ENCODE assay signal across 8 cellular contexts in genomic region chr15:31870336-31871158, GRCh38. TPM values are rescaled to one million over a fixed set of nuclear protein-coding genes. Genes with fewer than 3 reads are reported as not detected.
A peak's percentile ranks its signal among the peaks of the same experiment; 100 is the strongest.
DNase-seq lines count a peak whose midpoint lies in the region; ATAC-seq, FAIRE-seq and TF ChIP-seq lines count a peak whose summit lies in the region.

OTUD7A (minus strand) TSS chr15:31870673.

- H3K4me1 Mint-ChIP-seq in activated T-helper 17 cell treated with anti-CD3 and anti-CD28 coated beads, Interleukin-2, amount 50 U/mL, for 72 hours = peaks cover 6% of the 10 kb centered on the region
- peaks cover 7 to 11% of the 10 kb centered on the region in 2 donors for H3K4me1 Mint-ChIP-seq in natural killer cell treated with Interleukin-12 subunit alpha and Interleukin-12 subunit beta and Interleukin-15 and Interleukin-18, amount 100 ng/mL, for 72 hours (ENCODE audit: low read depth in 2 of 2)
- peaks cover 5 to 12% of the 10 kb centered on the region in 2 donors for H3K4me1 Mint-ChIP-seq in stimulated activated naive B cell treated with anti-CD40 and anti-IgM and Interleukin-4, amounts not matched to agents 10 μg/mL and 1 μg/mL and 100 μg/mL, for 72 hours

- TF ChIP-seq CTCF in fibroblast of pulmonary artery (IDR thresholded peaks at IDR 0.05; ENCODE audit: low read length, missing control alignments) = no peak

- peak; percentile 19 for DNase-seq in DMS153 (lab: John Stamatoyannopoulos, UW)
- peak; percentile 45 for DNase-seq in KG1 (lab: John Stamatoyannopoulos, UW)
- DNase-seq in RCC 7860 (ENCODE audit: low spot score) = peak; percentile 32
- DNase-seq in fibroblast of pulmonary artery (ENCODE audit: low read depth) = peak; percentile 74
- DNase-seq in natural killer cell treated with Interleukin-12 subunit alpha and Interleukin-12 subunit beta and Interleukin-15 and Interleukin-18, amount 100 ng/mL, for 72 hours (ENCODE audit: low spot score) = peak; percentile 89
- peak; percentile 74 for DNase-seq in stimulated activated naive B cell treated with anti-CD40 and anti-IgM and Interleukin-4, amounts not matched to agents 10 μg/mL and 1 μg/mL and 100 μg/mL, for 72 hours

- peak within 1 kb of the TSS; percentile 84 for H3K27ac Mint-ChIP-seq in activated T-helper 17 cell treated with anti-CD3 and anti-CD28 coated beads, Interleukin-2, amount 50 U/mL, for 72 hours
- peak within 1 kb of the TSS; percentile 47 to 52 for H3K27ac Mint-ChIP-seq in natural killer cell treated with Interleukin-12 subunit alpha and Interleukin-12 subunit beta and Interleukin-15 and Interleukin-18, amount 100 ng/mL, for 72 hours
- H3K27ac Mint-ChIP-seq in stimulated activated naive B cell treated with anti-CD40 and anti-IgM and Interleukin-4, amounts not matched to agents 10 μg/mL and 1 μg/mL and 100 μg/mL, for 72 hours = peak within 1 kb of the TSS; percentile 77

- H3K9me3 Mint-ChIP-seq in activated T-helper 17 cell treated with anti-CD3 and anti-CD28 coated beads, Interleukin-2, amount 50 U/mL, for 72 hours = no peaks in the 10 kb centered on the region
- no peaks in the 10 kb centered on the region for H3K9me3 Mint-ChIP-seq in natural killer cell treated with Interleukin-12 subunit alpha and Interleukin-12 subunit beta and Interleukin-15 and Interleukin-18, amount 100 ng/mL, for 72 hours
- peaks cover 1 to 3% of the 10 kb centered on the region in 2 donors for H3K9me3 Mint-ChIP-seq in stimulated activated naive B cell treated with anti-CD40 and anti-IgM and Interleukin-4, amounts not matched to agents 10 μg/mL and 1 μg/mL and 100 μg/mL, for 72 hours

- peak within 1 kb of the TSS; percentile 83 for H3K4me3 Mint-ChIP-seq in activated T-helper 17 cell treated with anti-CD3 and anti-CD28 coated beads, Interleukin-2, amount 50 U/mL, for 72 hours
- peak within 1 kb of the TSS; percentile 95 for H3K4me3 Mint-ChIP-seq in natural killer cell treated with Interleukin-12 subunit alpha and Interleukin-12 subunit beta and Interleukin-15 and Interleukin-18, amount 100 ng/mL, for 72 hours
- H3K4me3 Mint-ChIP-seq in stimulated activated naive B cell treated with anti-CD40 and anti-IgM and Interleukin-4, amounts not matched to agents 10 μg/mL and 1 μg/mL and 100 μg/mL, for 72 hours = peak within 1 kb of the TSS; percentile 83 to 85

- H3K27me3 Mint-ChIP-seq in activated T-helper 17 cell treated with anti-CD3 and anti-CD28 coated beads, Interleukin-2, amount 50 U/mL, for 72 hours = no peaks in the 10 kb centered on the region
- H3K27me3 Mint-ChIP-seq in natural killer cell treated with Interleukin-12 subunit alpha and Interleukin-12 subunit beta and Interleukin-15 and Interleukin-18, amount 100 ng/mL, for 72 hours = peaks cover 21 to 32% of the 10 kb centered on the region in 2 donors
- H3K27me3 Mint-ChIP-seq in stimulated activated naive B cell treated with anti-CD40 and anti-IgM and Interleukin-4, amounts not matched to agents 10 μg/mL and 1 μg/mL and 100 μg/mL, for 72 hours = peaks cover 13 to 21% of the 10 kb centered on the region in 2 donors

- peak; percentile 91 for ATAC-seq in GM21723 (IDR thresholded peaks at IDR 0.05; ENCODE audit: unreplicated experiment)
- ATAC-seq in activated T-helper 17 cell treated with anti-CD3 and anti-CD28 coated beads, Interleukin-2, amount 50 U/mL, for 72 hours (replicated peaks) = peak; percentile 89
- ATAC-seq in natural killer cell treated with Interleukin-12 subunit alpha and Interleukin-12 subunit beta and Interleukin-15 and Interleukin-18, amount 100 ng/mL, for 72 hours = peak; percentile 96 to 97
- ATAC-seq in stimulated activated naive B cell treated with anti-CD40 and anti-IgM and Interleukin-4, amounts not matched to agents 10 μg/mL and 1 μg/mL and 100 μg/mL, for 72 hours (replicated peaks) = peak; percentile 87 to 92

- FAIRE-seq in RCC 7860 (lab: Jason Lieb, UNC) = no peak

- H3K36me3 Mint-ChIP-seq in activated T-helper 17 cell treated with anti-CD3 and anti-CD28 coated beads, Interleukin-2, amount 50 U/mL, for 72 hours (ENCODE audit: low read depth) = peaks cover 6% of the 10 kb centered on the region
- H3K36me3 Mint-ChIP-seq in natural killer cell treated with Interleukin-12 subunit alpha and Interleukin-12 subunit beta and Interleukin-15 and Interleukin-18, amount 100 ng/mL, for 72 hours = no peaks in the 10 kb centered on the region
- H3K36me3 Mint-ChIP-seq in stimulated activated naive B cell treated with anti-CD40 and anti-IgM and Interleukin-4, amounts not matched to agents 10 μg/mL and 1 μg/mL and 100 μg/mL, for 72 hours = peaks cover 0 to 5% of the 10 kb centered on the region in 2 donors

- peak within 1 kb of the TSS; percentile 58 for H3K4me3 ChIP-seq in fibroblast of pulmonary artery (replicated peaks; ENCODE audit: low read depth, low read length)

RNA-seq across cellular contexts. Expression of gene OTUD7A, which starts in this region (rescaled TPM):
- 1 to 10 TPM in 1 of 2 donors, under 1 TPM in 1; 0.61 to 5.1 TPM for total RNA-seq in activated T-helper 17 cell treated with anti-CD3 and anti-CD28 coated beads, Interleukin-2, amount 50 U/mL, for 72 hours
- total RNA-seq in natural killer cell treated with Interleukin-12 subunit alpha and Interleukin-12 subunit beta and Interleukin-15 and Interleukin-18, amount 100 ng/mL, for 72 hours = 1 to 10 TPM; 1.2 to 1.4 TPM

Comparison
In these comparisons a context has a peak if more than half of its experiments do, and no peak if none do; other contexts are left out.
1. Peak in every context shown above with its lines: DNase-seq, ATAC-seq and H3K4me3 ChIP-seq.
2. DNase-seq: peak in every context shown above with its lines; median percentile 89 in natural killer cell treated with Interleukin-12 subunit alpha and Interleukin-12 subunit beta and Interleukin-15 and Interleukin-18, amount 100 ng/mL, for 72 hours; 74 in fibroblast of pulmonary artery; 74 in stimulated activated naive B cell treated with anti-CD40 and anti-IgM and Interleukin-4, amounts not matched to agents 10 μg/mL and 1 μg/mL and 100 μg/mL, for 72 hours; 45 in KG1; 32 in RCC 7860; 19 in DMS153.